In genomic region chr9:103242486-103242885, GRCh38 we compare ENCODE assay signal across 24 cellular contexts.
"Had no signal": no experiment of that assay in that cellular context is flagged by ENCODE, and none has a peak within 500 bp of the region (broad histone marks: within the 10 kb centered on the region; RNA-seq: fewer than 3 reads in every experiment).

No MANE protein-coding gene starts in this region.

- ATAC-seq: effector memory CD8-positive, alpha-beta T cell; esophagus mucosa; foreskin keratinocyte; gastrocnemius medialis; gastroesophageal sphincter; heart left ventricle; heart right ventricle had no signal

- H3K36me3 ChIP-seq: colonic mucosa, esophagus muscularis mucosa, esophagus squamous epithelium, gastrocnemius medialis, gastroesophageal sphincter, heart left ventricle, heart right ventricle had no signal

- H3K27me3 ChIP-seq: colonic mucosa, dorsolateral prefrontal cortex, esophagus muscularis mucosa, esophagus squamous epithelium, foreskin keratinocyte, gastrocnemius medialis, gastroesophageal sphincter, heart left ventricle, heart right ventricle had no signal

- H3K27ac Mint-ChIP-seq: dendritic cell treated with granulocyte-macrophage colony-stimulating factor and Interleukin-4, amounts not matched to agents 40 ng/mL and 50 ng/mL, for 4 days; effector memory CD8-positive, alpha-beta T cell; endodermal cell had no signal

- H3K27ac ChIP-seq: colonic mucosa, coronary artery, dorsolateral prefrontal cortex, epithelial cell of prostate, esophagus muscularis mucosa, esophagus squamous epithelium, foreskin keratinocyte, gastrocnemius medialis, gastroesophageal sphincter, heart left ventricle, heart right ventricle had no signal

- H3K27me3 Mint-ChIP-seq: dendritic cell treated with granulocyte-macrophage colony-stimulating factor and Interleukin-4, amounts not matched to agents 40 ng/mL and 50 ng/mL, for 4 days; effector memory CD8-positive, alpha-beta T cell had no signal

- H3K4me3 Mint-ChIP-seq: dendritic cell treated with granulocyte-macrophage colony-stimulating factor and Interleukin-4, amounts not matched to agents 40 ng/mL and 50 ng/mL, for 4 days; effector memory CD8-positive, alpha-beta T cell; endodermal cell had no signal

- DNase-seq: colonic mucosa; cortex of kidney; dermis blood vessel endothelial cell; dorsolateral prefrontal cortex; effector CD4-positive, alpha-beta T cell; effector CD8-positive, alpha-beta T cell; effector memory CD4-positive, alpha-beta T cell; effector memory CD8-positive, alpha-beta T cell; endodermal cell; erythroblast; esophagus squamous epithelium; foreskin fibroblast; gastrocnemius medialis; glutamatergic neuron; head of caudate nucleus; heart left ventricle; heart right ventricle had no signal

- H3K4me1 ChIP-seq: colonic mucosa, esophagus muscularis mucosa, esophagus squamous epithelium, foreskin keratinocyte, gastrocnemius medialis, gastroesophageal sphincter, heart left ventricle, heart right ventricle had no signal

- H3K9me3 Mint-ChIP-seq: dendritic cell treated with granulocyte-macrophage colony-stimulating factor and Interleukin-4, amounts not matched to agents 40 ng/mL and 50 ng/mL, for 4 days had no signal

- H3K4me3 ChIP-seq: colonic mucosa, coronary artery, dorsolateral prefrontal cortex, esophagus muscularis mucosa, esophagus squamous epithelium, gastrocnemius medialis, gastroesophageal sphincter, heart left ventricle, heart right ventricle had no signal

- H3K9me3 ChIP-seq: colonic mucosa, esophagus muscularis mucosa, esophagus squamous epithelium, gastrocnemius medialis, gastroesophageal sphincter, heart left ventricle, heart right ventricle had no signal
